Comparison of ENCODE assay signal across 1 cellular context in genomic region chr1:159943908-159944622, GRCh38.
TF ChIP-seq lines count a peak whose summit lies in the region.

No MANE protein-coding gene starts in this region.

TF ChIP-seq in HEK293T, 16 proteins besides CTCF, POLR2A, EP300 and RAD21:
- TF ChIP-seq LEF1 (IDR thresholded peaks at IDR 0.05; ENCODE audit: borderline replicate concordance), result no peak
- TF ChIP-seq BHLHE40 (IDR thresholded peaks at IDR 0.05; ENCODE audit: borderline replicate concordance), result no peak
- no peak for TF ChIP-seq FOXM1 (IDR thresholded peaks at IDR 0.05; ENCODE audit: borderline replicate concordance)
- TF ChIP-seq NFRKB (IDR thresholded peaks at IDR 0.05), result no peak
